ENCODE assay signal across 8 cellular contexts in the genomic region with DNA sequence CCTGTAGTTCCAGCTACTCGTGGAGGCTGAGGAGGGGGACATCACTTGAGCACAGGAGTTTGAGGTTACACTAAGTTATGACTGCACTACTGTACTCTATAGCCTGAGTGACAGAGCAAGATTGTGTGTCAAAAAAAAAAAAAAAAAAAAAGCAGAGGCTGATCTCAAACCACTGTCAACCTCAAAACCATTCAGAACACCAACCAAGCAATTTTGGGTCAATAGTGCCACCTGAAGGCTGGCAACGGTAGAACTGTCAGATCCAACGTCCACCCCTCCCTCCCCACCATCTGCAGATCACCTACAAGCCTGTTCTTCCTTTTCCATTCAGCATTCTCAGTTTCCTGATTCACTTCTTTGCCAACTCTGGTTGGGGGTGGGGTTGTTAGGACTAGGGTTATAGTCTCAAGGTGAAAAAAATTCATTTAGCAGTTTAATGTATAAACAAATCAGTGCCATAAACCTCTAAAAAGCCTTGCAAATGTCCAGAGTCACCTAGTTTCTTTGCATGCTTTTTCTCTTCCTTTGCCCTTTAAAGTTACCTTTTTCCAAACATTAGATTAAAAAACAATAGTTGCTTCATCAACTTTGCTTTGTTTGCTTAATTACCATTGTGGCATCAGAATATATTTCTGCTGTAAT. TPM values are rescaled to one million over a fixed set of nuclear protein-coding genes. Genes with fewer than 3 reads are reported as not detected.
DNase-seq lines count a peak whose midpoint lies in the region; ATAC-seq, FAIRE-seq and TF ChIP-seq lines count a peak whose summit lies in the region.

No MANE protein-coding gene starts in this region.

- no peak overlapping the region for H3K4me3 ChIP-seq in HFF-Myc (replicated peaks; ENCODE audit: low read depth, low read length)
- H3K4me3 ChIP-seq in bronchial epithelial cell (ENCODE audit: low read depth, low read length) = no peak overlapping the region
- no peak overlapping the region for H3K4me3 ChIP-seq in left lung

- H3K9me3 ChIP-seq in left lung = peaks cover 0 to 5% of the 10 kb centered on the region in 2 donors

- peaks cover 0 to 17% of the 10 kb centered on the region in 2 donors for H3K4me1 ChIP-seq in left lung

- H3K4me3 Mint-ChIP-seq in activated B cell treated with CpG ODN at 0.5 μM for 24 hours = peak overlapping the region; percentile 51

- peaks cover 7% of the 10 kb centered on the region for H3K9me3 Mint-ChIP-seq in activated B cell treated with CpG ODN at 0.5 μM for 24 hours

- H3K27me3 Mint-ChIP-seq in activated B cell treated with CpG ODN at 0.5 μM for 24 hours = peaks cover 3% of the 10 kb centered on the region

- no peak for FAIRE-seq in bronchial epithelial cell (lab: Jason Lieb, UNC)

- no peak overlapping the region for H3K27ac Mint-ChIP-seq in activated B cell treated with CpG ODN at 0.5 μM for 24 hours

- H3K27me3 ChIP-seq in bronchial epithelial cell (ENCODE audit: control insufficient read depth, insufficient read depth, low read length) (no peaks in the 10 kb centered on the region), left lung (peaks cover 0 to 12% of the 10 kb centered on the region in 2 donors)

- POLR2A ChIA-PET in activated B cell treated with CpG ODN at 0.5 μM for 24 hours (lab: Charles Lee) = interaction anchor here (1.3 kb wide), 1 partner anchor 201 kb away, joined by 3 read pairs; no protein-coding TSS in a partner anchor

- TF ChIP-seq CTCF in HFF-Myc (IDR thresholded peaks at IDR 0.05; ENCODE audit: low read depth, low read length, missing control alignments) = peak; percentile 48
- TF ChIP-seq CTCF in activated B cell treated with CpG ODN at 0.5 μM for 24 hours (IDR thresholded peaks at IDR 0.05) = no peak
- TF ChIP-seq CTCF in bronchial epithelial cell (IDR thresholded peaks at IDR 0.05; ENCODE audit: insufficient read depth, low read length, severe bottlenecking) = peak; percentile 79
- peak; percentile 32 to 64 for TF ChIP-seq CTCF in left lung (IDR thresholded peaks at IDR 0.05)

- no peak overlapping the region for H3K27ac ChIP-seq in left lung

- intact Hi-C loops in activated B cell treated with CpG ODN at 0.5 μM for 24 hours (cut with micrococcal nuclease) = loop anchor here (1.0 to 10.0 kb wide), 5 partner anchors 201 to 1877 kb away; partner anchors contain the start of gene KDM7A
- intact Hi-C loops in left lung (cut with DNase I) = no loop called here

- ATAC-seq in activated B cell treated with CpG ODN at 0.5 μM for 24 hours (ENCODE audit: low read depth) (peak; percentile 19), left lung (peak; percentile 35), HG02852 (IDR thresholded peaks at IDR 0.05; ENCODE audit: unreplicated experiment) (no peak)

- CTCF ChIA-PET in activated B cell treated with CpG ODN at 0.5 μM for 24 hours (lab: Charles Lee) = interaction anchor here (0.5 to 6.3 kb wide), 10 partner anchors 192 to 536 kb away, joined by 3 to 151 read pairs (median 4); no protein-coding TSS in a partner anchor

- peaks cover 43% of the 10 kb centered on the region for H3K36me3 Mint-ChIP-seq in activated B cell treated with CpG ODN at 0.5 μM for 24 hours (ENCODE audit: low read depth)

- peaks cover 2% of the 10 kb centered on the region for H3K36me3 ChIP-seq in bronchial epithelial cell (ENCODE audit: control insufficient read depth, insufficient read depth, low read length)
- peaks cover 0 to 27% of the 10 kb centered on the region in 2 donors for H3K36me3 ChIP-seq in left lung

- DNase-seq in GM04504 (ENCODE audit: low read depth) (peak; percentile 26), HFF-Myc (ENCODE audit: extremely low read depth, low read depth) (peak; percentile 40), NCI-H2107 treated with DMSO at 0.1 percent for 48 hours (lab: John Stamatoyannopoulos, UW; ENCODE audit: unreplicated experiment) (peak; percentile 83), activated B cell treated with CpG ODN at 0.5 μM for 24 hours (peak; percentile 44), bronchial epithelial cell (ENCODE audit: low read depth) (peak; percentile 57), left lung (no peak)
- DNase-seq in stimulated activated CD8-positive, alpha-beta memory T cell treated with anti-CD3 and anti-CD28 coated beads, Interleukin-12 subunit alpha, Interleukin-12 subunit beta, amount 100 ng/mL, for 1 hour (ENCODE audit: low read depth) = peak; percentile 62

- peaks cover 20% of the 10 kb centered on the region for H3K4me1 Mint-ChIP-seq in activated B cell treated with CpG ODN at 0.5 μM for 24 hours

RNA-seq across cellular contexts. Expression of gene MRPS33, which starts 2.6 kb away (rescaled TPM):
- total RNA-seq in activated B cell treated with CpG ODN at 0.5 μM for 24 hours (37.5 and 46.4 TPM in 2 replicates), bronchial epithelial cell (25.3 and 56.6 TPM in 2 replicates), left lung (10 to 100 TPM; 37.7 to 48.0 TPM)

Comparison
In these comparisons a context has a peak if more than half of its experiments do, and no peak if none do; other contexts are left out.
1. DNase-seq: peak in GM04504 (single experiment), HFF-Myc (single experiment), NCI-H2107 treated with DMSO at 0.1 percent for 48 hours (single experiment), activated B cell treated with CpG ODN at 0.5 μM for 24 hours (single experiment), bronchial epithelial cell (single experiment) and stimulated activated CD8-positive, alpha-beta memory T cell treated with anti-CD3 and anti-CD28 coated beads, Interleukin-12 subunit alpha, Interleukin-12 subunit beta, amount 100 ng/mL, for 1 hour (single experiment); none in left lung (0 of 2).